16 cellular contexts compared by ENCODE assay signal in genomic region chr17:49101054-49101534, GRCh38. TPM values are rescaled to one million over a fixed set of nuclear protein-coding genes. Genes with fewer than 3 reads are reported as not detected.
A peak's percentile ranks its signal among the peaks of the same experiment; 100 is the strongest.
DNase-seq lines count a peak whose midpoint lies in the region; ATAC-seq, FAIRE-seq and TF ChIP-seq lines count a peak whose summit lies in the region.
"Had no signal": no experiment of that assay in that cellular context is flagged by ENCODE, and none has a peak within 500 bp of the region (broad histone marks: within the 10 kb centered on the region; RNA-seq: fewer than 3 reads in every experiment).

No MANE protein-coding gene starts in this region.

- H3K36me3 Mint-ChIP-seq in activated T-cell treated with anti-CD3 and anti-CD28 coated beads, Interleukin-2, amount 50 U/mL, for 72 hours (ENCODE audit: insufficient read depth in 2 of 2), result no peaks in the 10 kb centered on the region

- H3K27ac Mint-ChIP-seq in activated T-cell treated with anti-CD3 and anti-CD28 coated beads, Interleukin-2, amount 50 U/mL, for 72 hours, result no peak overlapping the region
- H3K27ac Mint-ChIP-seq: activated CD8-positive, alpha-beta T cell treated with anti-CD3 and anti-CD28 coated beads for 36 hours; activated naive CD8-positive, alpha-beta T cell treated with anti-CD3 and anti-CD28 coated beads, Interleukin-2, amount 50 U/mL, for 24 hours had no signal

- H3K27me3 Mint-ChIP-seq in activated T-cell treated with anti-CD3 and anti-CD28 coated beads, Interleukin-2, amount 50 U/mL, for 72 hours (ENCODE audit: low read depth), result peaks cover 9% of the 10 kb centered on the region

- TF ChIP-seq CTCF in esophagus squamous epithelium (IDR thresholded peaks at IDR 0.05), result no peak
- no peak for TF ChIP-seq CTCF in GM20000 (IDR thresholded peaks at IDR 0.05; ENCODE audit: extremely low read depth, missing control alignments)

- 25 to 32% methylated on average over 4 of the region's 4 CpGs for WGBS in esophagus squamous epithelium, 2 donors
- 7 to 40% (median 33%) methylated on average over 4 of the region's 4 CpGs for WGBS in small intestine, 3 donors

- peaks cover 5% of the 10 kb centered on the region for H3K4me1 Mint-ChIP-seq in activated T-cell treated with anti-CD3 and anti-CD28 coated beads, Interleukin-2, amount 50 U/mL, for 72 hours (ENCODE audit: low read depth)
- H3K4me1 Mint-ChIP-seq: activated naive CD8-positive, alpha-beta T cell treated with anti-CD3 and anti-CD28 coated beads, Interleukin-2, amount 50 U/mL, for 24 hours had no signal

- H3K4me1 ChIP-seq in esophagus squamous epithelium (peaks cover 0 to 22% (median 0%) of the 10 kb centered on the region in 3 donors), small intestine (ENCODE audit: control insufficient read depth in 2 of 2, insufficient read depth in 1 of 2, low read depth in 1 of 2, low read length in 1 of 2) (peaks cover 0 to 2% of the 10 kb centered on the region in 2 donors)

- H3K4me3 Mint-ChIP-seq in activated T-cell treated with anti-CD3 and anti-CD28 coated beads, Interleukin-2, amount 50 U/mL, for 72 hours, result no peak overlapping the region
- H3K4me3 Mint-ChIP-seq: activated CD8-positive, alpha-beta T cell treated with anti-CD3 and anti-CD28 coated beads for 36 hours; activated naive CD8-positive, alpha-beta T cell treated with anti-CD3 and anti-CD28 coated beads, Interleukin-2, amount 50 U/mL, for 24 hours had no signal

- ATAC-seq in activated T-cell treated with anti-CD3 and anti-CD28 coated beads, Interleukin-2, amount 50 U/mL, for 72 hours (replicated peaks in 1 of 2), result no peak

- no peaks in the 10 kb centered on the region for H3K9me3 ChIP-seq in esophagus squamous epithelium
- no peaks in the 10 kb centered on the region for H3K9me3 ChIP-seq in small intestine (ENCODE audit: control insufficient read depth, low read depth)
- H3K9me3 ChIP-seq: ovary, vagina had no signal

- H3K4me3 ChIP-seq in esophagus squamous epithelium, result no peak overlapping the region
- H3K4me3 ChIP-seq in small intestine (ENCODE audit: low read depth in 1 of 2, low read length in 2 of 2), result no peak overlapping the region
- H3K4me3 ChIP-seq: ovary, vagina had no signal

- H3K27me3 ChIP-seq in esophagus squamous epithelium (peaks cover 0 to 38% (median 0%) of the 10 kb centered on the region in 4 donors), small intestine (ENCODE audit: control insufficient read depth in 2 of 2, insufficient read depth in 2 of 2, low read length in 2 of 2) (no peaks in the 10 kb centered on the region)
- H3K27me3 ChIP-seq: ovary, vagina had no signal

- peak; percentile 35 for DNase-seq in H54 (ENCODE audit: insufficient read length, low spot score)
- DNase-seq in RCC 7860 (ENCODE audit: low spot score), result peak; percentile 88
- no peak for DNase-seq in esophagus squamous epithelium (lab: John Stamatoyannopoulos, UW)
- DNase-seq in small intestine, result peak; percentile 77
- DNase-seq in NCI-H1048 (lab: John Stamatoyannopoulos, UW), result no peak
- DNase-seq in GM20000 (ENCODE audit: low spot score), result no peak
- no peak for DNase-seq in activated T-cell treated with anti-CD3 and anti-CD28 coated beads, Interleukin-2, amount 50 U/mL, for 72 hours
- DNase-seq: activated CD8-positive, alpha-beta T cell treated with anti-CD3 and anti-CD28 coated beads for 36 hours; activated naive CD8-positive, alpha-beta T cell treated with anti-CD3 and anti-CD28 coated beads, Interleukin-2, amount 50 U/mL, for 24 hours; GOT3; islet precursor cell; ovary had no signal

- FAIRE-seq in H54 (lab: Jason Lieb, UNC), result no peak
- FAIRE-seq in RCC 7860 (lab: Jason Lieb, UNC), result peak; percentile 88
- FAIRE-seq in small intestine (lab: Jason Lieb, UNC), result no peak
- FAIRE-seq: endometrium had no signal

- H3K27ac ChIP-seq in esophagus squamous epithelium (peak overlapping the region in 3 of 4 donors; percentile 45 to 57 (median 45)), small intestine (ENCODE audit: low read depth in 1 of 2, low read length in 1 of 2) (no peak overlapping the region)
- H3K27ac ChIP-seq: ovary, vagina had no signal

- no peaks in the 10 kb centered on the region for H3K9me3 Mint-ChIP-seq in activated T-cell treated with anti-CD3 and anti-CD28 coated beads, Interleukin-2, amount 50 U/mL, for 72 hours
- H3K9me3 Mint-ChIP-seq: activated CD8-positive, alpha-beta T cell treated with anti-CD3 and anti-CD28 coated beads for 36 hours; activated naive CD8-positive, alpha-beta T cell treated with anti-CD3 and anti-CD28 coated beads, Interleukin-2, amount 50 U/mL, for 24 hours had no signal

- intact Hi-C loops in esophagus squamous epithelium (cut with DNase I), result no loop called here

- TF ChIP-seq POLR2A in H54 (IDR thresholded peaks at IDR 0.05; ENCODE audit: low read depth, low read length) (no peak), esophagus squamous epithelium (IDR thresholded peaks at IDR 0.05) (no peak)

- H3K36me3 ChIP-seq in esophagus squamous epithelium (no peaks in the 10 kb centered on the region), small intestine (ENCODE audit: control insufficient read depth in 2 of 2, insufficient read depth in 2 of 2, low read length in 2 of 2) (no peaks in the 10 kb centered on the region)
- H3K36me3 ChIP-seq: ovary, vagina had no signal

RNA-seq across cellular contexts. Expression of gene B4GALNT2, which starts 31.5 kb away (rescaled TPM):
- under 1 TPM in 1 of 4 donors, not detected in 3; 0.04 TPM for total RNA-seq in esophagus squamous epithelium
- polyA plus RNA-seq in small intestine, result under 1 TPM; 0.13 to 0.89 (median 0.54) TPM
- total RNA-seq in activated T-cell treated with anti-CD3 and anti-CD28 coated beads, Interleukin-2, amount 50 U/mL, for 72 hours, result not detected
- total RNA-seq: activated CD8-positive, alpha-beta T cell treated with anti-CD3 and anti-CD28 coated beads for 36 hours; G401; SK-MEL-5; vagina had no signal
- polyA plus RNA-seq: ovary had no signal

Comparison
In these comparisons a context has a peak if more than half of its experiments do, and no peak if none do; other contexts are left out.
1. DNase-seq: peak in H54 (single experiment), RCC 7860 (single experiment) and small intestine (single experiment); none in esophagus squamous epithelium (single experiment), NCI-H1048 (single experiment), GM20000 (single experiment) and activated T-cell treated with anti-CD3 and anti-CD28 coated beads, Interleukin-2, amount 50 U/mL, for 72 hours (0 of 2).
2. H3K27ac ChIP-seq: peak in esophagus squamous epithelium (3 of 4); none in small intestine (0 of 2).